8 cellular contexts compared by ENCODE assay signal in the genomic region with DNA sequence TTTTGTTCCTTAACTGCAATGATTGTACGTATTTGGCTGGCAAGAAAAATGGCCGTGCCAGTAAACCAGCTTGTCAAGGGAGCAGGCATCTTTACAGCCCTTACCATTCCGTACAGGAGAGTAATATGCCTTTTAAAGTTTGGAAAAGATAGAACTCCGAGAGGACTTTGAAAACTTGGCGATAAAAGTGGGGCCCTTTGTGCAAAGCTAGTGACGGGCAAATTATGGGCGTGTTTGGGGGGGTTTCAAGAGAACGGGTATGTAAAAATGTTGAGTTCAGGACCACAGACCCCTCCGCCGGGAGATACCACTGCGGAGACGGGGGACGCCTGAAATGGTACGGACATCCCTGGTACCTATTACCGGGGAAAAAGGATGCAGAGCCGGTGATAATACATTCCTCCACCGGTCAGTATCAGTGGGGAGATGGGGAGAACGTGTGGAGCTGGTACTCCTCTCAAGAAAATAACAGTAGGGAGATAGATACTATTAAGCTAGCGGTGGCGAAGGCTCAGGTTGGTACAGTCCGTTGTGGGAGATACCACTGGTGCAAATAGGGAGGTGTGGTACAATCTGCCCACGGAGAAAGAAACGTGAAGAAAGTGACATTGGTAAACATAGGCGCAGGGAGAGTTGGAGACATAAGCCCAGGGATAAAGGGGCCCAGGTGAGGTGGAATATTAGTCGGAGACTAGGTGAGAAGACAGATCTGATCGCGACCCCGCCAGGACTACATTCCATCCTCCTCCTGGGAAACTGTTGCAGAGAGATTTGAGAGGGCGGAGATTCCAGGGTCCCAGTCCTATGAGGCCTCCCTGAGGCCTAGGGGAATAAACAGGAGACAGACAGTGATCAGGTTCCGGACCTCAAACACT. TPM values are rescaled to one million over a fixed set of nuclear protein-coding genes. Genes with fewer than 3 reads are reported as not detected.
DNase-seq lines count a peak whose midpoint lies in the region; ATAC-seq lines count a peak whose summit lies in the region.

No MANE protein-coding gene starts in this region.

- H3K9ac ChIP-seq in ES-I3 (ENCODE audit: low read depth, low read length), result peak overlapping the region; percentile 97

- peaks cover 4% of the 10 kb centered on the region for H3K9me3 ChIP-seq in ES-I3 (ENCODE audit: control insufficient read depth, insufficient read depth, low read length)

- DNase-seq in NCI-H446 treated with DMSO at 0.1 percent for 48 hours (lab: John Stamatoyannopoulos, UW) (peak; percentile 71), dedifferentiated amniotic fluid mesenchymal stem cell (ENCODE audit: extremely low spot score) (peak; percentile 74), left colon (peak; percentile 66 to 85)
- DNase-seq in activated CD4-positive, alpha-beta T cell treated with anti-CD3 and anti-CD28 coated beads, Interleukin-2, amount 10 ng/mL, durations not matched to agents 7 days and 5 days, result peak; percentile 72
- peak; percentile 56 to 64 for DNase-seq in stimulated activated CD4-positive, alpha-beta T cell treated with anti-CD3 and anti-CD28 coated beads, Interleukin-15, amount 100 ng/mL, for 48 hours (ENCODE audit: low read depth in 2 of 2)

- H3K4me3 Mint-ChIP-seq in activated CD4-positive, alpha-beta T cell treated with anti-CD3 and anti-CD28 coated beads, Interleukin-2, amount 10 ng/mL, durations not matched to agents 7 days and 5 days, result peak overlapping the region; percentile 86

- H3K36me3 ChIP-seq in ES-I3 (ENCODE audit: insufficient read depth, low read length), result no peaks in the 10 kb centered on the region

- CTCF ChIA-PET in activated CD4-positive, alpha-beta T cell treated with anti-CD3 and anti-CD28 coated beads, Interleukin-2, amount 10 ng/mL, durations not matched to agents 7 days and 5 days (lab: Charles Lee), result interaction anchor here (0.6 to 1.0 kb wide), 3 partner anchors 137 to 445 kb away, joined by 3 to 4 read pairs (median 3); no protein-coding TSS in a partner anchor

- 0 out of 2 replicates have a peak, but pooled peaks cover 2% of the 10 kb centered on the region for H3K4me1 ChIP-seq in ES-I3 (ENCODE audit: insufficient read depth, low read length)

- peak; percentile 59 for ATAC-seq in HG03045 (IDR thresholded peaks at IDR 0.05; ENCODE audit: unreplicated experiment)
- peak; percentile 81 for ATAC-seq in left colon
- no peak for ATAC-seq in HG02840 (IDR thresholded peaks at IDR 0.05; ENCODE audit: low FRiP score, unreplicated experiment)

- peak overlapping the region; percentile 98 for H3K27ac Mint-ChIP-seq in activated CD4-positive, alpha-beta T cell treated with anti-CD3 and anti-CD28 coated beads, Interleukin-2, amount 10 ng/mL, durations not matched to agents 7 days and 5 days

- H3K9me3 Mint-ChIP-seq in activated CD4-positive, alpha-beta T cell treated with anti-CD3 and anti-CD28 coated beads, Interleukin-2, amount 10 ng/mL, durations not matched to agents 7 days and 5 days, result peaks cover 3% of the 10 kb centered on the region

- intact Hi-C loops in left colon (cut with DNase I, micrococcal nuclease), result loop anchor here (10.0 kb wide), 2 partner anchors 166 to 186 kb away; a partner anchor contains a TSS

- POLR2A ChIA-PET in activated CD4-positive, alpha-beta T cell treated with anti-CD3 and anti-CD28 coated beads, Interleukin-2, amount 10 ng/mL, durations not matched to agents 7 days and 5 days (lab: Charles Lee), result no interaction called here

- peaks cover 22% of the 10 kb centered on the region for H3K4me1 Mint-ChIP-seq in activated CD4-positive, alpha-beta T cell treated with anti-CD3 and anti-CD28 coated beads, Interleukin-2, amount 10 ng/mL, durations not matched to agents 7 days and 5 days

- H3K36me3 Mint-ChIP-seq in activated CD4-positive, alpha-beta T cell treated with anti-CD3 and anti-CD28 coated beads, Interleukin-2, amount 10 ng/mL, durations not matched to agents 7 days and 5 days (ENCODE audit: low read depth), result no peaks in the 10 kb centered on the region

- H3K27me3 Mint-ChIP-seq in activated CD4-positive, alpha-beta T cell treated with anti-CD3 and anti-CD28 coated beads, Interleukin-2, amount 10 ng/mL, durations not matched to agents 7 days and 5 days, result no peaks in the 10 kb centered on the region

RNA-seq across cellular contexts. Expression of a gene that starts 14.5 kb away (rescaled TPM):
- total RNA-seq in activated CD4-positive, alpha-beta T cell treated with anti-CD3 and anti-CD28 coated beads, Interleukin-2, amount 10 ng/mL, durations not matched to agents 7 days and 5 days, result under 1 TPM; 0.32 to 0.40 TPM
- total RNA-seq in left colon, result not detected

RNA-seq across cellular contexts. Expression of a gene that starts 17.5 kb away (rescaled TPM):
- 10 to 100 TPM; 10.5 to 12.3 TPM for total RNA-seq in activated CD4-positive, alpha-beta T cell treated with anti-CD3 and anti-CD28 coated beads, Interleukin-2, amount 10 ng/mL, durations not matched to agents 7 days and 5 days
- total RNA-seq in left colon, result 1 to 10 TPM; 3.4 TPM

RNA-seq across cellular contexts. Expression of a gene that starts 50.2 kb away (rescaled TPM):
- total RNA-seq in activated CD4-positive, alpha-beta T cell treated with anti-CD3 and anti-CD28 coated beads, Interleukin-2, amount 10 ng/mL, durations not matched to agents 7 days and 5 days, result under 1 TPM; 0.52 to 0.87 TPM
- 1 to 10 TPM; 2.5 to 3.3 TPM for total RNA-seq in left colon
